2 cellular contexts compared by ENCODE assay signal in genomic region chr3:66478923-66479322, GRCh38.
TF ChIP-seq lines count a peak whose summit lies in the region.

No MANE protein-coding gene starts in this region.

TF ChIP-seq in HepG2, 621 proteins besides CTCF, POLR2A, EP300 and RAD21:
- TF ChIP-seq MTERF4 (CRISPR knock-in tag; IDR thresholded peaks at IDR 0.05), result 0 out of 2 replicates have a peak, but pooled peaks have one; percentile 39
- no peak for TF ChIP-seq SRY (CRISPR knock-in tag; IDR thresholded peaks at IDR 0.05)
- TF ChIP-seq ATRX (CRISPR knock-in tag; IDR thresholded peaks at IDR 0.05; ENCODE audit: borderline replicate concordance), result no peak
- TF ChIP-seq ZBTB2 (CRISPR knock-in tag; IDR thresholded peaks at IDR 0.05; ENCODE audit: low read depth), result no peak
- no peak for TF ChIP-seq ZNF788 (CRISPR knock-in tag; IDR thresholded peaks at IDR 0.05; ENCODE audit: borderline replicate concordance)

TF ChIP-seq in WTC11, 78 proteins besides CTCF, POLR2A, EP300 and RAD21 (continued from another document):
- no peak for TF ChIP-seq ZNF425 (CRISPR knock-in tag; conservative IDR thresholded peaks at IDR 0.05)
- no peak for TF ChIP-seq HMGXB4 (CRISPR knock-in tag; IDR thresholded peaks at IDR 0.05)
- no peak for TF ChIP-seq ZNF232 (CRISPR knock-in tag; IDR thresholded peaks at IDR 0.05)
- no peak for TF ChIP-seq PRRX2 (CRISPR knock-in tag; IDR thresholded peaks at IDR 0.05)
- no peak for TF ChIP-seq ERG (CRISPR knock-in tag; IDR thresholded peaks at IDR 0.05)
- no peak for TF ChIP-seq ATF6 (CRISPR knock-in tag; IDR thresholded peaks at IDR 0.05)
- no peak for TF ChIP-seq ZNF532 (CRISPR knock-in tag; IDR thresholded peaks at IDR 0.05; ENCODE audit: borderline replicate concordance)
- no peak for TF ChIP-seq CBFB (CRISPR knock-in tag; IDR thresholded peaks at IDR 0.05; ENCODE audit: low read depth)
- TF ChIP-seq ZSCAN18 (CRISPR knock-in tag; IDR thresholded peaks at IDR 0.05), result no peak
- TF ChIP-seq E2F5 (CRISPR knock-in tag; IDR thresholded peaks at IDR 0.05), result no peak
- no peak for TF ChIP-seq ZNF396 (CRISPR knock-in tag; IDR thresholded peaks at IDR 0.05; ENCODE audit: borderline replicate concordance)
- no peak for TF ChIP-seq RORB (CRISPR knock-in tag; IDR thresholded peaks at IDR 0.05)
- no peak for TF ChIP-seq ZMAT4 (CRISPR knock-in tag; IDR thresholded peaks at IDR 0.05)
- no peak for TF ChIP-seq JAZF1 (CRISPR knock-in tag; IDR thresholded peaks at IDR 0.05)
- no peak for TF ChIP-seq RELA (CRISPR knock-in tag; IDR thresholded peaks at IDR 0.05; ENCODE audit: borderline replicate concordance)
